1 cellular context compared by ENCODE assay signal in genomic region chr3:115790759-115791158, GRCh38.
A peak's percentile ranks its signal among the peaks of the same experiment; 100 is the strongest.
TF ChIP-seq lines count a peak whose summit lies in the region.

No MANE protein-coding gene starts in this region.

TF ChIP-seq in HEK293, 187 proteins besides CTCF, POLR2A, EP300 and RAD21 (continued from another document and continues in another):
- TF ChIP-seq KLF7 (tag by site-specific recombination; IDR thresholded peaks at IDR 0.05; ENCODE audit: borderline replicate concordance) (no peak), ZNF350 (tag by site-specific recombination; IDR thresholded peaks at IDR 0.05) (no peak), ZNF391 (tag by site-specific recombination; IDR thresholded peaks at IDR 0.05; ENCODE audit: borderline replicate concordance, low read depth) (0 out of 2 replicates have a peak, but pooled peaks have one; percentile 50), ZNF10 (tag by site-specific recombination; IDR thresholded peaks at IDR 0.05) (no peak), ZNF184 (tag by site-specific recombination; IDR thresholded peaks at IDR 0.05) (peak; percentile 48; the same call in 1 of the 2 replicates), KLF8 (tag by site-specific recombination; IDR thresholded peaks at IDR 0.05) (peak; percentile 62; the same call in 1 of the 2 replicates), ZNF16 (tag by site-specific recombination; IDR thresholded peaks at IDR 0.05; ENCODE audit: low read depth) (no peak), ZNF221 (tag by site-specific recombination; IDR thresholded peaks at IDR 0.05; ENCODE audit: borderline replicate concordance) (no peak), WT1 (tag by site-specific recombination; IDR thresholded peaks at IDR 0.05) (no peak), ZNF792 (tag by site-specific recombination; IDR thresholded peaks at IDR 0.05) (no peak), ZNF600 (tag by site-specific recombination; IDR thresholded peaks at IDR 0.05) (peak; percentile 47; the same call in 1 of the 2 replicates), ZNF214 (tag by site-specific recombination; IDR thresholded peaks at IDR 0.05; ENCODE audit: borderline replicate concordance) (no peak), ZNF701 (tag by site-specific recombination; IDR thresholded peaks at IDR 0.05) (no peak), ZNF211 (tag by site-specific recombination; IDR thresholded peaks at IDR 0.05; ENCODE audit: low read depth) (no peak), HIC1 (tag by site-specific recombination; IDR thresholded peaks at IDR 0.05) (peak; percentile 86; the same call in 1 of the 2 replicates), ZFP69B (tag by site-specific recombination; IDR thresholded peaks at IDR 0.05) (peak; percentile 42; the same call in 1 of the 2 replicates), ZNF791 (tag by site-specific recombination; IDR thresholded peaks at IDR 0.05) (no peak), ZNF19 (tag by site-specific recombination; IDR thresholded peaks at IDR 0.05; ENCODE audit: low read depth) (no peak), ZBTB21 (tag by site-specific recombination; IDR thresholded peaks at IDR 0.05) (peak; percentile 80), GLI4 (tag by site-specific recombination; IDR thresholded peaks at IDR 0.05) (no peak), TCF7L2 (IDR thresholded peaks at IDR 0.05; ENCODE audit: borderline replicate concordance, low read depth, low read length) (no peak), ZNF660 (tag by site-specific recombination; IDR thresholded peaks at IDR 0.05) (peak; percentile 79; the same call in 1 of the 2 replicates), EGR2 (tag by site-specific recombination; IDR thresholded peaks at IDR 0.05; ENCODE audit: low read depth) (no peak), INSM2 (tag by site-specific recombination; IDR thresholded peaks at IDR 0.05) (peak; percentile 65; the same call in 1 of the 2 replicates), ZNF23 (tag by site-specific recombination; IDR thresholded peaks at IDR 0.05; ENCODE audit: borderline replicate concordance) (no peak), ZNF571 (tag by site-specific recombination; IDR thresholded peaks at IDR 0.05) (no peak), ZNF138 (tag by site-specific recombination; IDR thresholded peaks at IDR 0.05; ENCODE audit: borderline replicate concordance) (no peak), PRDM10 (tag by site-specific recombination; IDR thresholded peaks at IDR 0.05) (0 out of 2 replicates have a peak, but pooled peaks have one; percentile 21), ZNF514 (tag by site-specific recombination; IDR thresholded peaks at IDR 0.05) (no peak), ZNF777 (tag by site-specific recombination; IDR thresholded peaks at IDR 0.05; ENCODE audit: borderline replicate concordance) (no peak), ZBTB6 (tag by site-specific recombination; IDR thresholded peaks at IDR 0.05) (no peak), GFI1B (tag by site-specific recombination; IDR thresholded peaks at IDR 0.05) (no peak), ZNF112 (tag by site-specific recombination; IDR thresholded peaks at IDR 0.05) (no peak), ZNF626 (tag by site-specific recombination; IDR thresholded peaks at IDR 0.05) (no peak), SP2 (tag by site-specific recombination; IDR thresholded peaks at IDR 0.05) (no peak), ZSCAN30 (tag by site-specific recombination; IDR thresholded peaks at IDR 0.05) (no peak), ZNF157 (tag by site-specific recombination; IDR thresholded peaks at IDR 0.05) (no peak), PRDM1 (tag by site-specific recombination; IDR thresholded peaks at IDR 0.05) (peak; percentile 87), ZNF394 (tag by site-specific recombination; IDR thresholded peaks at IDR 0.05; ENCODE audit: borderline replicate concordance) (0 out of 2 replicates have a peak, but pooled peaks have one; percentile 44), SP7 (tag by site-specific recombination; IDR thresholded peaks at IDR 0.05) (peak; percentile 76), ZNF366 (tag by site-specific recombination; conservative IDR thresholded peaks at IDR 0.05) (peak; percentile 62)
- TF ChIP-seq, protein P1, sequence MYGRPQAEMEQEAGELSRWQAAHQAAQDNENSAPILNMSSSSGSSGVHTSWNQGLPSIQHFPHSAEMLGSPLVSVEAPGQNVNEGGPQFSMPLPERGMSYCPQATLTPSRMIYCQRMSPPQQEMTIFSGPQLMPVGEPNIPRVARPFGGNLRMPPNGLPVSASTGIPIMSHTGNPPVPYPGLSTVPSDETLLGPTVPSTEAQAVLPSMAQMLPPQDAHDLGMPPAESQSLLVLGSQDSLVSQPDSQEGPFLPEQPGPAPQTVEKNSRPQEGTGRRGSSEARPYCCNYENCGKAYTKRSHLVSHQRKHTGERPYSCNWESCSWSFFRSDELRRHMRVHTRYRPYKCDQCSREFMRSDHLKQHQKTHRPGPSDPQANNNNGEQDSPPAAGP (tag by site-specific recombination; IDR thresholded peaks at IDR 0.05): peak; percentile 92
- TF ChIP-seq, protein P2, sequence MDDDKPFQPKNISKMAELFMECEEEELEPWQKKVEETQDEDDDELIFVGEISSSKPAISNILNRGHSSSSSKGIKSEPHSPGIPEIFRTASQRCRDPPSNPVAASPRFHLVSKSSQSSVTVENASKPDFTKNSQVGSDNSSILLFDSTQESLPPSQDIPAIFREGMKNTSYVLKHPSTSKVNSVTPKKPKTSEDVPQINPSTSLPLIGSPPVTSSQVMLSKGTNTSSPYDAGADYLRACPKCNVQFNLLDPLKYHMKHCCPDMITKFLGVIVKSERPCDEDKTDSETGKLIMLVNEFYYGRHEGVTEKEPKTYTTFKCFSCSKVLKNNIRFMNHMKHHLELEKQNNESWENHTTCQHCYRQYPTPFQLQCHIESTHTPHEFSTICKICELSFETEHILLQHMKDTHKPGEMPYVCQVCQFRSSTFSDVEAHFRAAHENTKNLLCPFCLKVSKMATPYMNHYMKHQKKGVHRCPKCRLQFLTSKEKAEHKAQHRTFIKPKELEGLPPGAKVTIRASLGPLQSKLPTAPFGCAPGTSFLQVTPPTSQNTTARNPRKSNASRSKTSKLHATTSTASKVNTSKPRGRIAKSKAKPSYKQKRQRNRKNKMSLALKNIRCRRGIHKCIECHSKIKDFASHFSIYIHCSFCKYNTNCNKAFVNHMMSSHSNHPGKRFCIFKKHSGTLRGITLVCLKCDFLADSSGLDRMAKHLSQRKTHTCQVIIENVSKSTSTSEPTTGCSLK (tag by site-specific recombination; IDR thresholded peaks at IDR 0.05): no peak
- TF ChIP-seq, protein P3, sequence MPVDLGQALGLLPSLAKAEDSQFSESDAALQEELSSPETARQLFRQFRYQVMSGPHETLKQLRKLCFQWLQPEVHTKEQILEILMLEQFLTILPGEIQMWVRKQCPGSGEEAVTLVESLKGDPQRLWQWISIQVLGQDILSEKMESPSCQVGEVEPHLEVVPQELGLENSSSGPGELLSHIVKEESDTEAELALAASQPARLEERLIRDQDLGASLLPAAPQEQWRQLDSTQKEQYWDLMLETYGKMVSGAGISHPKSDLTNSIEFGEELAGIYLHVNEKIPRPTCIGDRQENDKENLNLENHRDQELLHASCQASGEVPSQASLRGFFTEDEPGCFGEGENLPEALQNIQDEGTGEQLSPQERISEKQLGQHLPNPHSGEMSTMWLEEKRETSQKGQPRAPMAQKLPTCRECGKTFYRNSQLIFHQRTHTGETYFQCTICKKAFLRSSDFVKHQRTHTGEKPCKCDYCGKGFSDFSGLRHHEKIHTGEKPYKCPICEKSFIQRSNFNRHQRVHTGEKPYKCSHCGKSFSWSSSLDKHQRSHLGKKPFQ (tag by site-specific recombination; IDR thresholded peaks at IDR 0.05): no peak
- TF ChIP-seq, protein P4, sequence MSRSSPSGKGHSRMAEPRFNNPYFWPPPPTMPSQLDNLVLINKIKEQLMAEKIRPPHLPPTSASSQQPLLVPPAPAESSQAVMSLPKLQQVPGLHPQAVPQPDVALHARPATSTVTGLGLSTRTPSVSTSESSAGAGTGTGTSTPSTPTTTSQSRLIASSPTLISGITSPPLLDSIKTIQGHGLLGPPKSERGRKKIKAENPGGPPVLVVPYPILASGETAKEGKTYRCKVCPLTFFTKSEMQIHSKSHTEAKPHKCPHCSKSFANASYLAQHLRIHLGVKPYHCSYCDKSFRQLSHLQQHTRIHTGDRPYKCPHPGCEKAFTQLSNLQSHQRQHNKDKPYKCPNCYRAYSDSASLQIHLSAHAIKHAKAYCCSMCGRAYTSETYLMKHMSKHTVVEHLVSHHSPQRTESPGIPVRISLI (tag by site-specific recombination; IDR thresholded peaks at IDR 0.05): no peak
- TF ChIP-seq, protein P5, sequence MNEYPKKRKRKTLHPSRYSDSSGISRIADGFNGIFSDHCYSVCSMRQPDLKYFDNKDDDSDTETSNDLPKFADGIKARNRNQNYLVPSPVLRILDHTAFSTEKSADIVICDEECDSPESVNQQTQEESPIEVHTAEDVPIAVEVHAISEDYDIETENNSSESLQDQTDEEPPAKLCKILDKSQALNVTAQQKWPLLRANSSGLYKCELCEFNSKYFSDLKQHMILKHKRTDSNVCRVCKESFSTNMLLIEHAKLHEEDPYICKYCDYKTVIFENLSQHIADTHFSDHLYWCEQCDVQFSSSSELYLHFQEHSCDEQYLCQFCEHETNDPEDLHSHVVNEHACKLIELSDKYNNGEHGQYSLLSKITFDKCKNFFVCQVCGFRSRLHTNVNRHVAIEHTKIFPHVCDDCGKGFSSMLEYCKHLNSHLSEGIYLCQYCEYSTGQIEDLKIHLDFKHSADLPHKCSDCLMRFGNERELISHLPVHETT (tag by site-specific recombination; IDR thresholded peaks at IDR 0.05): peak; percentile 39; the same call in 1 of the 2 replicates
- TF ChIP-seq, protein P6, sequence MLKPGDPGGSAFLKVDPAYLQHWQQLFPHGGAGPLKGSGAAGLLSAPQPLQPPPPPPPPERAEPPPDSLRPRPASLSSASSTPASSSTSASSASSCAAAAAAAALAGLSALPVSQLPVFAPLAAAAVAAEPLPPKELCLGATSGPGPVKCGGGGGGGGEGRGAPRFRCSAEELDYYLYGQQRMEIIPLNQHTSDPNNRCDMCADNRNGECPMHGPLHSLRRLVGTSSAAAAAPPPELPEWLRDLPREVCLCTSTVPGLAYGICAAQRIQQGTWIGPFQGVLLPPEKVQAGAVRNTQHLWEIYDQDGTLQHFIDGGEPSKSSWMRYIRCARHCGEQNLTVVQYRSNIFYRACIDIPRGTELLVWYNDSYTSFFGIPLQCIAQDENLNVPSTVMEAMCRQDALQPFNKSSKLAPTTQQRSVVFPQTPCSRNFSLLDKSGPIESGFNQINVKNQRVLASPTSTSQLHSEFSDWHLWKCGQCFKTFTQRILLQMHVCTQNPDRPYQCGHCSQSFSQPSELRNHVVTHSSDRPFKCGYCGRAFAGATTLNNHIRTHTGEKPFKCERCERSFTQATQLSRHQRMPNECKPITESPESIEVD (tag by site-specific recombination; IDR thresholded peaks at IDR 0.05): no peak
